Comparison of ENCODE assay signal across 19 cellular contexts in genomic region chr4:55706526-55706925, GRCh38.
"Had no signal": no experiment of that assay in that cellular context is flagged by ENCODE, and none has a peak within 500 bp of the region (broad histone marks: within the 10 kb centered on the region; RNA-seq: fewer than 3 reads in every experiment).

No MANE protein-coding gene starts in this region.

- H3K9me3 ChIP-seq: testis, upper lobe of right lung had no signal

- H3K36me3 Mint-ChIP-seq: activated naive CD8-positive, alpha-beta T cell treated with anti-CD3 and anti-CD28 coated beads for 36 hours; memory B cell; naive thymus-derived CD8-positive, alpha-beta T cell had no signal

- H3K27me3 ChIP-seq: brain microvascular endothelial cell, testis, upper lobe of right lung had no signal

- H3K36me3 ChIP-seq: brain microvascular endothelial cell, upper lobe of right lung had no signal

- H3K27me3 Mint-ChIP-seq: activated CD4-positive, alpha-beta T cell treated with anti-CD3 and anti-CD28 coated beads, Interleukin-2, amount 10 ng/mL, durations not matched to agents 24 days and 14 days had no signal

- ATAC-seq: effector memory CD8-positive, alpha-beta T cell; left ventricle myocardium superior; naive thymus-derived CD8-positive, alpha-beta T cell; upper lobe of right lung had no signal

- H3K27ac Mint-ChIP-seq: activated CD4-positive, alpha-beta T cell treated with anti-CD3 and anti-CD28 coated beads, Interleukin-2, amount 10 ng/mL, durations not matched to agents 24 days and 14 days; activated naive CD8-positive, alpha-beta T cell treated with anti-CD3 and anti-CD28 coated beads for 36 hours; activated T-helper 1 cell treated with anti-CD3 and anti-CD28 coated beads, Interleukin-12 subunit alpha, Interleukin-12 subunit beta, Interleukin-2, Interleukin-4 antibody, amounts not matched to agents 30 ng/mL and 10 ng/mL and 1 ng/mL, durations not matched to agents 14 hours and 24 hours and 36 hours; effector memory CD8-positive, alpha-beta T cell; memory B cell; naive thymus-derived CD8-positive, alpha-beta T cell; stimulated activated naive CD8-positive, alpha-beta T cell treated with anti-CD3 and anti-CD28 coated beads, Interleukin-15, Interleukin-2, amounts not matched to agents 100 ng/mL and 50 ng/mL, for 24 hours; T-helper 2 cell treated with Interferon-gamma antibody and Interleukin-4, amounts not matched to agents 5 μg/mL and 100 μg/mL, for 36 hours had no signal

- H3K27ac ChIP-seq: brain microvascular endothelial cell, testis, upper lobe of right lung had no signal

- H3K4me1 Mint-ChIP-seq: activated CD4-positive, alpha-beta T cell treated with anti-CD3 and anti-CD28 coated beads, Interleukin-2, amount 10 ng/mL, durations not matched to agents 24 days and 14 days; activated naive CD8-positive, alpha-beta T cell treated with anti-CD3 and anti-CD28 coated beads for 36 hours; memory B cell; naive thymus-derived CD8-positive, alpha-beta T cell had no signal

- H3K4me2 ChIP-seq: smooth muscle cell had no signal

- H3K4me1 ChIP-seq: testis, upper lobe of right lung had no signal

- H3K4me3 Mint-ChIP-seq: activated CD4-positive, alpha-beta T cell treated with anti-CD3 and anti-CD28 coated beads, Interleukin-2, amount 10 ng/mL, durations not matched to agents 24 days and 14 days; activated naive CD8-positive, alpha-beta T cell treated with anti-CD3 and anti-CD28 coated beads for 36 hours; activated T-helper 1 cell treated with anti-CD3 and anti-CD28 coated beads, Interleukin-12 subunit alpha, Interleukin-12 subunit beta, Interleukin-2, Interleukin-4 antibody, amounts not matched to agents 30 ng/mL and 10 ng/mL and 1 ng/mL, durations not matched to agents 14 hours and 24 hours and 36 hours; effector memory CD8-positive, alpha-beta T cell; memory B cell; naive thymus-derived CD8-positive, alpha-beta T cell; stimulated activated naive CD8-positive, alpha-beta T cell treated with anti-CD3 and anti-CD28 coated beads, Interleukin-15, Interleukin-2, amounts not matched to agents 100 ng/mL and 50 ng/mL, for 24 hours; T-helper 2 cell treated with Interferon-gamma antibody and Interleukin-4, amounts not matched to agents 5 μg/mL and 100 μg/mL, for 36 hours had no signal

- DNase-seq: activated CD4-positive, alpha-beta T cell treated with anti-CD3 and anti-CD28 coated beads, Interleukin-2, amount 10 ng/mL, durations not matched to agents 24 days and 14 days; activated CD4-positive, CD25-positive, alpha-beta regulatory T cell; activated CD8-positive, alpha-beta memory T cell treated with anti-CD3 and anti-CD28 coated beads for 24 hours; activated naive CD8-positive, alpha-beta T cell treated with anti-CD3 and anti-CD28 coated beads for 36 hours; anterior cingulate cortex; brain microvascular endothelial cell; dermis blood vessel endothelial cell; effector memory CD8-positive, alpha-beta T cell; hypothalamus; left ventricle myocardium superior; naive thymus-derived CD8-positive, alpha-beta T cell; stimulated activated CD4-positive, alpha-beta T cell treated with anti-CD3 and anti-CD28 coated beads, Interleukin-4, amount 100 ng/mL, for 4 hours; testis; upper lobe of right lung had no signal

- H3K9me3 Mint-ChIP-seq: activated CD4-positive, alpha-beta T cell treated with anti-CD3 and anti-CD28 coated beads, Interleukin-2, amount 10 ng/mL, durations not matched to agents 24 days and 14 days; activated naive CD8-positive, alpha-beta T cell treated with anti-CD3 and anti-CD28 coated beads for 36 hours; activated T-helper 1 cell treated with anti-CD3 and anti-CD28 coated beads, Interleukin-12 subunit alpha, Interleukin-12 subunit beta, Interleukin-2, Interleukin-4 antibody, amounts not matched to agents 30 ng/mL and 10 ng/mL and 1 ng/mL, durations not matched to agents 14 hours and 24 hours and 36 hours; effector memory CD8-positive, alpha-beta T cell; memory B cell; stimulated activated naive CD8-positive, alpha-beta T cell treated with anti-CD3 and anti-CD28 coated beads, Interleukin-15, Interleukin-2, amounts not matched to agents 100 ng/mL and 50 ng/mL, for 24 hours; T-helper 2 cell treated with Interferon-gamma antibody and Interleukin-4, amounts not matched to agents 5 μg/mL and 100 μg/mL, for 36 hours had no signal

- H3K4me3 ChIP-seq: smooth muscle cell, testis, upper lobe of right lung had no signal
